Comparison of ENCODE assay signal across 1 cellular context in the genomic region with DNA sequence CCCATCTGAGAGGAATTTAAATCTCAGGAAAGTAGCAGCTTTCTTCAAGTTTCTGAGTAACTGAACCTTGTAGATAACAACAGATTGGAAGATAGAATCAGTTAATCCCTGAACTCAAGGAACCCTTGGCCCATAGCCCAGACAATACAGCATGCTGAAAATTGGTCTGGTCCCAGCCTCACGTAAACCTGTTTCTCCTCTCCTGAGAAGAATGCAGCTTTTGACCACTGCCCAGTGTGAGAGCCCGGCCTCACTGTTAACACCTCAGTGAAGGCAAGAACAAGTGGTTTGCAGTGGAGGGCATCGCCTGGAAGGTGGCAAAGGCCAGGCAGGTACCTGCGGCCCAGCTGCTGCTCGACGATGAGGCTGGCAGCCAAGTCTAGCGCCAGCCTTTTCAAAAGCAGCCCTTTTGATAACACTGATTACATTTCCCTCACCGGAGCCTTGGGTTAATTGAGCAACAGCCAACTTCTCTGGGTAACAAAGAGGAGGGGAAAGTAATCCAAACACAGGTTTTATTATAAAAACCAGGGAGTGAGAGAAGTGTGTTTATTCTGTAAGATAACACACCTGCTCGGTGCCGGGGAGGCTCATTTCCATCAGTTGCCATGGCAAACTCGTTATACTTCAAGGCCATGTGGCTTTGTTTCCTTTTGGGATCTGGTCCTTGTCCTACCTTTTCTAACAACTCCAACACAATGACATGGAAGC.
TF ChIP-seq lines count a peak whose summit lies in the region.

No MANE protein-coding gene starts in this region.

TF ChIP-seq in SK-N-SH, 30 proteins besides CTCF, POLR2A, EP300 and RAD21 (continued from another document):
- TF ChIP-seq, protein P1, sequence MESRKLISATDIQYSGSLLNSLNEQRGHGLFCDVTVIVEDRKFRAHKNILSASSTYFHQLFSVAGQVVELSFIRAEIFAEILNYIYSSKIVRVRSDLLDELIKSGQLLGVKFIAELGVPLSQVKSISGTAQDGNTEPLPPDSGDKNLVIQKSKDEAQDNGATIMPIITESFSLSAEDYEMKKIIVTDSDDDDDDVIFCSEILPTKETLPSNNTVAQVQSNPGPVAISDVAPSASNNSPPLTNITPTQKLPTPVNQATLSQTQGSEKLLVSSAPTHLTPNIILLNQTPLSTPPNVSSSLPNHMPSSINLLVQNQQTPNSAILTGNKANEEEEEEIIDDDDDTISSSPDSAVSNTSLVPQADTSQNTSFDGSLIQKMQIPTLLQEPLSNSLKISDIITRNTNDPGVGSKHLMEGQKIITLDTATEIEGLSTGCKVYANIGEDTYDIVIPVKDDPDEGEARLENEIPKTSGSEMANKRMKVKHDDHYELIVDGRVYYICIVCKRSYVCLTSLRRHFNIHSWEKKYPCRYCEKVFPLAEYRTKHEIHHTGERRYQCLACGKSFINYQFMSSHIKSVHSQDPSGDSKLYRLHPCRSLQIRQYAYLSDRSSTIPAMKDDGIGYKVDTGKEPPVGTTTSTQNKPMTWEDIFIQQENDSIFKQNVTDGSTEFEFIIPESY (IDR thresholded peaks at IDR 0.05; ENCODE audit: borderline replicate concordance, low read depth): no peak
- no peak for TF ChIP-seq EZH2phosphoT487 (IDR thresholded peaks at IDR 0.05; ENCODE audit: borderline replicate concordance, low read depth)
- TF ChIP-seq, protein P2, sequence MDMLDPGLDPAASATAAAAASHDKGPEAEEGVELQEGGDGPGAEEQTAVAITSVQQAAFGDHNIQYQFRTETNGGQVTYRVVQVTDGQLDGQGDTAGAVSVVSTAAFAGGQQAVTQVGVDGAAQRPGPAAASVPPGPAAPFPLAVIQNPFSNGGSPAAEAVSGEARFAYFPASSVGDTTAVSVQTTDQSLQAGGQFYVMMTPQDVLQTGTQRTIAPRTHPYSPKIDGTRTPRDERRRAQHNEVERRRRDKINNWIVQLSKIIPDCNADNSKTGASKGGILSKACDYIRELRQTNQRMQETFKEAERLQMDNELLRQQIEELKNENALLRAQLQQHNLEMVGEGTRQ (IDR thresholded peaks at IDR 0.05; ENCODE audit: borderline replicate concordance, low read depth, low read length): no peak
- TF ChIP-seq, protein P3, sequence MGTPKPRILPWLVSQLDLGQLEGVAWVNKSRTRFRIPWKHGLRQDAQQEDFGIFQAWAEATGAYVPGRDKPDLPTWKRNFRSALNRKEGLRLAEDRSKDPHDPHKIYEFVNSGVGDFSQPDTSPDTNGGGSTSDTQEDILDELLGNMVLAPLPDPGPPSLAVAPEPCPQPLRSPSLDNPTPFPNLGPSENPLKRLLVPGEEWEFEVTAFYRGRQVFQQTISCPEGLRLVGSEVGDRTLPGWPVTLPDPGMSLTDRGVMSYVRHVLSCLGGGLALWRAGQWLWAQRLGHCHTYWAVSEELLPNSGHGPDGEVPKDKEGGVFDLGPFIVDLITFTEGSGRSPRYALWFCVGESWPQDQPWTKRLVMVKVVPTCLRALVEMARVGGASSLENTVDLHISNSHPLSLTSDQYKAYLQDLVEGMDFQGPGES (IDR thresholded peaks at IDR 0.05; ENCODE audit: low read depth, low read length): no peak
- TF ChIP-seq GATA2 (CRISPR knock-in tag; IDR thresholded peaks at IDR 0.05): peak; percentile 34; the same call in 1 of the 2 replicates
- TF ChIP-seq, protein P4, sequence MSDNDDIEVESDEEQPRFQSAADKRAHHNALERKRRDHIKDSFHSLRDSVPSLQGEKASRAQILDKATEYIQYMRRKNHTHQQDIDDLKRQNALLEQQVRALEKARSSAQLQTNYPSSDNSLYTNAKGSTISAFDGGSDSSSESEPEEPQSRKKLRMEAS (IDR thresholded peaks at IDR 0.05; ENCODE audit: low read depth): no peak
- no peak for TF ChIP-seq CHD2 (IDR thresholded peaks at IDR 0.05; ENCODE audit: low read length, partially characterized antibody)
- no peak for TF ChIP-seq MXI1 (IDR thresholded peaks at IDR 0.05; ENCODE audit: low read depth, low read length)
